1 cellular context compared by ENCODE assay signal in genomic region chr11:67468835-67469811, GRCh38.
TF ChIP-seq lines count a peak whose summit lies in the region.

A gene with protein sequence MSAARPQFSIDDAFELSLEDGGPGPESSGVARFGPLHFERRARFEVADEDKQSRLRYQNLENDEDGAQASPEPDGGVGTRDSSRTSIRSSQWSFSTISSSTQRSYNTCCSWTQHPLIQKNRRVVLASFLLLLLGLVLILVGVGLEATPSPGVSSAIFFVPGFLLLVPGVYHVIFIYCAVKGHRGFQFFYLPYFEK (minus strand): TSS chr11:67469251. CDS start chr11:67469192, 59 bp downstream.

TF ChIP-seq in HepG2, 621 proteins besides CTCF, POLR2A, EP300 and RAD21 (continued from another document and continues in another):
- TF ChIP-seq HOMEZ (CRISPR knock-in tag; IDR thresholded peaks at IDR 0.05; ENCODE audit: low read depth) (0 out of 2 replicates have a peak, but pooled peaks have one; percentile 10), MYC (CRISPR knock-in tag; IDR thresholded peaks at IDR 0.05; ENCODE audit: borderline replicate concordance) (peak; percentile 77), DRAP1 (CRISPR knock-in tag; IDR thresholded peaks at IDR 0.05) (peak; percentile 56; the same call in 1 of the 2 replicates), MEIS1 (CRISPR knock-in tag; IDR thresholded peaks at IDR 0.05; ENCODE audit: borderline replicate concordance) (peak; percentile 78; the same call in 1 of the 2 replicates), TFDP2 (CRISPR knock-in tag; IDR thresholded peaks at IDR 0.05) (peak; percentile 72), ZNF12 (CRISPR knock-in tag; IDR thresholded peaks at IDR 0.05) (0 out of 2 replicates have a peak, but pooled peaks have one; percentile 24), ZBTB7A (CRISPR knock-in tag; IDR thresholded peaks at IDR 0.05) (peak; percentile 94), TOE1 (CRISPR knock-in tag; IDR thresholded peaks at IDR 0.05) (no peak), ZSCAN25 (CRISPR knock-in tag; IDR thresholded peaks at IDR 0.05) (0 out of 2 replicates have a peak, but pooled peaks have one; percentile 31), SAP130 (CRISPR knock-in tag; IDR thresholded peaks at IDR 0.05; ENCODE audit: low read depth) (peak; percentile 91), ZNF160 (CRISPR knock-in tag; IDR thresholded peaks at IDR 0.05) (0 out of 2 replicates have a peak, but pooled peaks have one; percentile 25), YY1 (IDR thresholded peaks at IDR 0.05; ENCODE audit: insufficient read depth, insufficient replicate concordance, low read depth, low read length) (peak; percentile 92), ZNF563 (CRISPR knock-in tag; IDR thresholded peaks at IDR 0.05) (peak; percentile 72; the same call in 1 of the 2 replicates), MYPOP (CRISPR knock-in tag; IDR thresholded peaks at IDR 0.05) (no peak), ZNF431 (CRISPR knock-in tag; IDR thresholded peaks at IDR 0.05; ENCODE audit: borderline replicate concordance, low read depth) (peak; percentile 69; the same call in 1 of the 2 replicates), MED13 (CRISPR knock-in tag; IDR thresholded peaks at IDR 0.05) (peak; percentile 15; the same call in 1 of the 2 replicates), ZSCAN31 (CRISPR knock-in tag; IDR thresholded peaks at IDR 0.05; ENCODE audit: low read depth) (0 out of 2 replicates have a peak, but pooled peaks have one; percentile 44), ZNF18 (CRISPR knock-in tag; IDR thresholded peaks at IDR 0.05; ENCODE audit: insufficient replicate concordance) (no peak), KLF9 (CRISPR knock-in tag; IDR thresholded peaks at IDR 0.05; ENCODE audit: low read depth) (peak; percentile 74; the same call in 1 of the 2 replicates), RBAK (CRISPR knock-in tag; IDR thresholded peaks at IDR 0.05) (no peak), THAP9 (CRISPR knock-in tag; IDR thresholded peaks at IDR 0.05; ENCODE audit: borderline replicate concordance) (peak; percentile 69; the same call in 1 of the 2 replicates), TFDP1 (CRISPR knock-in tag; IDR thresholded peaks at IDR 0.05; ENCODE audit: borderline replicate concordance) (peak; percentile 64; the same call in 1 of the 2 replicates), KLF12 (CRISPR knock-in tag; IDR thresholded peaks at IDR 0.05; ENCODE audit: borderline replicate concordance) (peak; percentile 74; the same call in 1 of the 2 replicates), ZNF34 (CRISPR knock-in tag; IDR thresholded peaks at IDR 0.05; ENCODE audit: borderline replicate concordance) (peak; percentile 70; the same call in 1 of the 2 replicates), STAG1 (CRISPR knock-in tag; IDR thresholded peaks at IDR 0.05) (peak; percentile 72), SALL1 (CRISPR knock-in tag; IDR thresholded peaks at IDR 0.05) (peak; percentile 71; the same call in 1 of the 2 replicates)
- TF ChIP-seq, protein P1, sequence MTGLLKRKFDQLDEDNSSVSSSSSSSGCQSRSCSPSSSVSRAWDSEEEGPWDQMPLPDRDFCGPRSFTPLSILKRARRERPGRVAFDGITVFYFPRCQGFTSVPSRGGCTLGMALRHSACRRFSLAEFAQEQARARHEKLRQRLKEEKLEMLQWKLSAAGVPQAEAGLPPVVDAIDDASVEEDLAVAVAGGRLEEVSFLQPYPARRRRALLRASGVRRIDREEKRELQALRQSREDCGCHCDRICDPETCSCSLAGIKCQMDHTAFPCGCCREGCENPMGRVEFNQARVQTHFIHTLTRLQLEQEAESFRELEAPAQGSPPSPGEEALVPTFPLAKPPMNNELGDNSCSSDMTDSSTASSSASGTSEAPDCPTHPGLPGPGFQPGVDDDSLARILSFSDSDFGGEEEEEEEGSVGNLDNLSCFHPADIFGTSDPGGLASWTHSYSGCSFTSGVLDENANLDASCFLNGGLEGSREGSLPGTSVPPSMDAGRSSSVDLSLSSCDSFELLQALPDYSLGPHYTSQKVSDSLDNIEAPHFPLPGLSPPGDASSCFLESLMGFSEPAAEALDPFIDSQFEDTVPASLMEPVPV (CRISPR knock-in tag; IDR thresholded peaks at IDR 0.05), result no peak
- TF ChIP-seq, protein P2, sequence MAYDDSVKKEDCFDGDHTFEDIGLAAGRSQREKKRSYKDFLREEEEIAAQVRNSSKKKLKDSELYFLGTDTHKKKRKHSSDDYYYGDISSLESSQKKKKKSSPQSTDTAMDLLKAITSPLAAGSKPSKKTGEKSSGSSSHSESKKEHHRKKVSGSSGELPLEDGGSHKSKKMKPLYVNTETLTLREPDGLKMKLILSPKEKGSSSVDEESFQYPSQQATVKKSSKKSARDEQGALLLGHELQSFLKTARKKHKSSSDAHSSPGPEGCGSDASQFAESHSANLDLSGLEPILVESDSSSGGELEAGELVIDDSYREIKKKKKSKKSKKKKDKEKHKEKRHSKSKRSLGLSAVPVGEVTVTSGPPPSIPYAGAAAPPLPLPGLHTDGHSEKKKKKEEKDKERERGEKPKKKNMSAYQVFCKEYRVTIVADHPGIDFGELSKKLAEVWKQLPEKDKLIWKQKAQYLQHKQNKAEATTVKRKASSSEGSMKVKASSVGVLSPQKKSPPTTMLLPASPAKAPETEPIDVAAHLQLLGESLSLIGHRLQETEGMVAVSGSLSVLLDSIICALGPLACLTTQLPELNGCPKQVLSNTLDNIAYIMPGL (CRISPR knock-in tag; IDR thresholded peaks at IDR 0.05; ENCODE audit: borderline replicate concordance in 1 of 2, low read depth in 1 of 2), result peak; percentile 69 to 82; a peak in 3 of 4 replicates
- TF ChIP-seq, protein P3, sequence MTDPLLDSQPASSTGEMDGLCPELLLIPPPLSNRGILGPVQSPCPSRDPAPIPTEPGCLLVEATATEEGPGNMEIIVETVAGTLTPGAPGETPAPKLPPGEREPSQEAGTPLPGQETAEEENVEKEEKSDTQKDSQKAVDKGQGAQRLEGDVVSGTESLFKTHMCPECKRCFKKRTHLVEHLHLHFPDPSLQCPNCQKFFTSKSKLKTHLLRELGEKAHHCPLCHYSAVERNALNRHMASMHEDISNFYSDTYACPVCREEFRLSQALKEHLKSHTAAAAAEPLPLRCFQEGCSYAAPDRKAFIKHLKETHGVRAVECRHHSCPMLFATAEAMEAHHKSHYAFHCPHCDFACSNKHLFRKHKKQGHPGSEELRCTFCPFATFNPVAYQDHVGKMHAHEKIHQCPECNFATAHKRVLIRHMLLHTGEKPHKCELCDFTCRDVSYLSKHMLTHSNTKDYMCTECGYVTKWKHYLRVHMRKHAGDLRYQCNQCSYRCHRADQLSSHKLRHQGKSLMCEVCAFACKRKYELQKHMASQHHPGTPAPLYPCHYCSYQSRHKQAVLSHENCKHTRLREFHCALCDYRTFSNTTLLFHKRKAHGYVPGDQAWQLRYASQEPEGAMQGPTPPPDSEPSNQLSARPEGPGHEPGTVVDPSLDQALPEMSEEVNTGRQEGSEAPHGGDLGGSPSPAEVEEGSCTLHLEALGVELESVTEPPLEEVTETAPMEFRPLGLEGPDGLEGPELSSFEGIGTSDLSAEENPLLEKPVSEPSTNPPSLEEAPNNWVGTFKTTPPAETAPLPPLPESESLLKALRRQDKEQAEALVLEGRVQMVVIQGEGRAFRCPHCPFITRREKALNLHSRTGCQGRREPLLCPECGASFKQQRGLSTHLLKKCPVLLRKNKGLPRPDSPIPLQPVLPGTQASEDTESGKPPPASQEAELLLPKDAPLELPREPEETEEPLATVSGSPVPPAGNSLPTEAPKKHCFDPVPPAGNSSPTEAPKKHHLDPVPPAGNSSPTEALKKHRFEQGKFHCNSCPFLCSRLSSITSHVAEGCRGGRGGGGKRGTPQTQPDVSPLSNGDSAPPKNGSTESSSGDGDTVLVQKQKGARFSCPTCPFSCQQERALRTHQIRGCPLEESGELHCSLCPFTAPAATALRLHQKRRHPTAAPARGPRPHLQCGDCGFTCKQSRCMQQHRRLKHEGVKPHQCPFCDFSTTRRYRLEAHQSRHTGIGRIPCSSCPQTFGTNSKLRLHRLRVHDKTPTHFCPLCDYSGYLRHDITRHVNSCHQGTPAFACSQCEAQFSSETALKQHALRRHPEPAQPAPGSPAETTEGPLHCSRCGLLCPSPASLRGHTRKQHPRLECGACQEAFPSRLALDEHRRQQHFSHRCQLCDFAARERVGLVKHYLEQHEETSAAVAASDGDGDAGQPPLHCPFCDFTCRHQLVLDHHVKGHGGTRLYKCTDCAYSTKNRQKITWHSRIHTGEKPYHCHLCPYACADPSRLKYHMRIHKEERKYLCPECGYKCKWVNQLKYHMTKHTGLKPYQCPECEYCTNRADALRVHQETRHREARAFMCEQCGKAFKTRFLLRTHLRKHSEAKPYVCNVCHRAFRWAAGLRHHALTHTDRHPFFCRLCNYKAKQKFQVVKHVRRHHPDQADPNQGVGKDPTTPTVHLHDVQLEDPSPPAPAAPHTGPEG (CRISPR knock-in tag; IDR thresholded peaks at IDR 0.05), result peak; percentile 62; the same call in 1 of the 2 replicates
- TF ChIP-seq, protein P4, sequence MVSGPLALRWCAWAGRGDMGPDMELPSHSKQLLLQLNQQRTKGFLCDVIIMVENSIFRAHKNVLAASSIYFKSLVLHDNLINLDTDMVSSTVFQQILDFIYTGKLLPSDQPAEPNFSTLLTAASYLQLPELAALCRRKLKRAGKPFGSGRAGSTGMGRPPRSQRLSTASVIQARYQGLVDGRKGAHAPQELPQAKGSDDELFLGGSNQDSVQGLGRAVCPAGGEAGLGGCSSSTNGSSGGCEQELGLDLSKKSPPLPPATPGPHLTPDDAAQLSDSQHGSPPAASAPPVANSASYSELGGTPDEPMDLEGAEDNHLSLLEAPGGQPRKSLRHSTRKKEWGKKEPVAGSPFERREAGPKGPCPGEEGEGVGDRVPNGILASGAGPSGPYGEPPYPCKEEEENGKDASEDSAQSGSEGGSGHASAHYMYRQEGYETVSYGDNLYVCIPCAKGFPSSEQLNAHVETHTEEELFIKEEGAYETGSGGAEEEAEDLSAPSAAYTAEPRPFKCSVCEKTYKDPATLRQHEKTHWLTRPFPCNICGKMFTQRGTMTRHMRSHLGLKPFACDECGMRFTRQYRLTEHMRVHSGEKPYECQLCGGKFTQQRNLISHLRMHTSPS (CRISPR knock-in tag; IDR thresholded peaks at IDR 0.05; ENCODE audit: low read depth), result no peak
